1 cellular context compared by ENCODE assay signal in the genomic region with DNA sequence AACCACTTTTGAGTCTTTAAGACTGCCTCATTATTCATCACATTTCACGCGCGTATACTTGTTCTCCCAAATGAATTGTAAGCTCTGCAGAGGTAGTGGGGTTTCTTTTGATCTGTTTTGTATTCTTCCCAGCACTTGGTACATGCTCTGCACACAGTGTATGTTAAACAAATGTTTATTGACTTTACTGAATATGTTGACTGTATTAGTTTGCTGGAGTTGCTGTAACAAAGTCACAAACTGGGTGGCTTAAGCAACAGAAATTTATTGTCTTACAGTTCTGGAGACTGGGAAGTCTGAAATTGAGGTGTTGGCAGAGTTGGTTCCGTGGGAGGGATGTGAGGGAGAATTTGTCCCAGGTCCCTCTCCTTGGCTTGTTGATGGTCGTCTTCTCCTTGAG.
TF ChIP-seq lines count a peak whose summit lies in the region.

No MANE protein-coding gene starts in this region.

TF ChIP-seq in HepG2, 621 proteins besides CTCF, POLR2A, EP300 and RAD21:
- TF ChIP-seq NCOA1 (CRISPR knock-in tag; IDR thresholded peaks at IDR 0.05) (no peak), ZNF12 (CRISPR knock-in tag; IDR thresholded peaks at IDR 0.05) (peak; percentile 93)
